ENCODE assay signal across 8 cellular contexts in the genomic region with DNA sequence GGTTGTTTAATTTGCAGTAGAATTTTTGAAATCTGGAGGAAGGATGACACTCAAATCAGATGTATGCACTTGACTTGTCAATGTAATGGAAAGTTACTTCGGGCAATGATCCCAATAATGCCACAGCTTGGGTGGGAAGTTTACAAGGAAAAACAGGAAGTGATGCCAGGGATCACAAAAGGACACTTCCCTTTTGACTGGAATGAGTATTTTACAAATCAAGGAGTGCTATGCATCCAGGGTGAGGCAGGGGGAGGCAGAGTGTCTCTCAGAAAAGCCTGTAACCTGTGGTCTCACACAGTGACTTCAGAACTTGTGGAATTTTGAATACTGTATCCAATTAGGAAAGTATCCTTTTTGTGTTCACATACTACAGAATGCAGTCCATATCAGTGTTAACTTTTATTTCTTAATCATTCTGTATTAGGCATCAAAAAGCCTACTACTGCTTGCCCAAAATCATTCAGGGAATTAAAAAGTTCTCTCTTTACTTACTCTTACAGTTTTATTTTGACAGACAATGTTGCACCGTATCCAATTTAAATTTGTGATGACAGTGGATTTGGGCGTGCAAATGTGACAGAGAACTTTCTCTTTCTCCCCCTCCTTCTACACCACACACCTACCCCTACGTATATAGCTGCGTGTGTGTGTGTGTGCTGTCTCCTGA.
DNase-seq lines count a peak whose midpoint lies in the region; FAIRE-seq lines count a peak whose summit lies in the region.

No MANE protein-coding gene starts in this region.

- H3K27me3 Mint-ChIP-seq in activated CD4-positive, alpha-beta memory T cell treated with anti-CD3 and anti-CD28 coated beads for 36 hours = no peaks in the 10 kb centered on the region

- no peaks in the 10 kb centered on the region for H3K36me3 Mint-ChIP-seq in activated CD4-positive, alpha-beta memory T cell treated with anti-CD3 and anti-CD28 coated beads for 36 hours

- intact Hi-C loops in activated CD4-positive, alpha-beta memory T cell treated with anti-CD3 and anti-CD28 coated beads for 36 hours (cut with micrococcal nuclease) = no loop called here

- CTCF ChIA-PET in activated CD4-positive, alpha-beta memory T cell treated with anti-CD3 and anti-CD28 coated beads for 36 hours (lab: Charles Lee) = no interaction called here

- no peaks in the 10 kb centered on the region for H3K4me1 Mint-ChIP-seq in activated CD4-positive, alpha-beta memory T cell treated with anti-CD3 and anti-CD28 coated beads for 36 hours (ENCODE audit: low read depth)

- H3K36me3 ChIP-seq in H7 (replicated peaks; ENCODE audit: control insufficient read depth, insufficient read depth, low read length) = no peaks in the 10 kb centered on the region

- no peak overlapping the region for H3K4me3 Mint-ChIP-seq in activated CD4-positive, alpha-beta memory T cell treated with anti-CD3 and anti-CD28 coated beads for 36 hours

- POLR2A ChIA-PET in activated CD4-positive, alpha-beta memory T cell treated with anti-CD3 and anti-CD28 coated beads for 36 hours (lab: Charles Lee) = no interaction called here

- no peak overlapping the region for H3K27ac Mint-ChIP-seq in activated CD4-positive, alpha-beta memory T cell treated with anti-CD3 and anti-CD28 coated beads for 36 hours

- H3K4me3 ChIP-seq in H7 (ENCODE audit: insufficient read depth, low read depth, low read length) = no peak overlapping the region

- FAIRE-seq in RCC 7860 (lab: Jason Lieb, UNC) = peak; percentile 21

- H3K9me3 Mint-ChIP-seq in activated CD4-positive, alpha-beta memory T cell treated with anti-CD3 and anti-CD28 coated beads for 36 hours = no peaks in the 10 kb centered on the region

- H3K27me3 ChIP-seq in H7 (ENCODE audit: control insufficient read depth, insufficient read depth, low read length) = no peaks in the 10 kb centered on the region

- DNase-seq in 8988T = peak; percentile 38
- DNase-seq in H7 = peak; percentile 45
- peak; percentile 33 for DNase-seq in RCC 7860 (ENCODE audit: low spot score)
- DNase-seq in foreskin melanocyte = peak; percentile 60
- DNase-seq in renal cortical epithelial cell (ENCODE audit: low read depth) = peak; percentile 79
- DNase-seq in activated CD4-positive, alpha-beta memory T cell treated with anti-CD3 and anti-CD28 coated beads for 36 hours = no peak
- DNase-seq in T1000 (lab: John Stamatoyannopoulos, UW) = no peak
- DNase-seq in NK-92 treated with Interleukin-12 subunit alpha and Interleukin-12 subunit beta, amount 100 ng/mL, for 24 hours (lab: John Stamatoyannopoulos, UW) = no peak

Comparison
In these comparisons a context has a peak if more than half of its experiments do, and no peak if none do; other contexts are left out.
1. DNase-seq: peak in 8988T (single experiment), H7 (single experiment), RCC 7860 (single experiment), foreskin melanocyte (single experiment) and renal cortical epithelial cell (single experiment); none in activated CD4-positive, alpha-beta memory T cell treated with anti-CD3 and anti-CD28 coated beads for 36 hours (single experiment), T1000 (single experiment) and NK-92 treated with Interleukin-12 subunit alpha and Interleukin-12 subunit beta, amount 100 ng/mL, for 24 hours (single experiment).